Comparison of ENCODE assay signal across 13 cellular contexts in genomic region chr10:26733750-26734568, GRCh38. TPM values are rescaled to one million over a fixed set of nuclear protein-coding genes. Genes with fewer than 3 reads are reported as not detected.
DNase-seq lines count a peak whose midpoint lies in the region; ATAC-seq, FAIRE-seq and TF ChIP-seq lines count a peak whose summit lies in the region.
"Had no signal": no experiment of that assay in that cellular context is flagged by ENCODE, and none has a peak within 500 bp of the region (broad histone marks: within the 10 kb centered on the region; RNA-seq: fewer than 3 reads in every experiment).

No MANE protein-coding gene starts in this region.

- TF ChIP-seq CTCF in bronchial epithelial cell (IDR thresholded peaks at IDR 0.05; ENCODE audit: insufficient read depth, low read length, severe bottlenecking) = no peak
- TF ChIP-seq CTCF in HepG2 (CRISPR knock-in tag; IDR thresholded peaks at IDR 0.05) = peak; percentile 40
- TF ChIP-seq CTCF in stomach (IDR thresholded peaks at IDR 0.05) = no peak

- H3K4me3 Mint-ChIP-seq in effector memory CD8-positive, alpha-beta T cell = no peak overlapping the region
- H3K4me3 Mint-ChIP-seq: activated CD4-positive, alpha-beta T cell treated with anti-CD3 and anti-CD28 coated beads, Interleukin-2, amount 10 ng/mL, durations not matched to agents 7 days and 5 days had no signal

- peak; percentile 3 to 43 for DNase-seq in NCI-H2081 (lab: John Stamatoyannopoulos, UW)
- no peak for DNase-seq in NCI-H2081 treated with DMSO at 0.1 percent for 48 hours (lab: John Stamatoyannopoulos, UW)
- peak; percentile 41 for DNase-seq in bronchial epithelial cell (ENCODE audit: low read depth)
- peak; percentile 97 for DNase-seq in HepG2 (ENCODE audit: low spot score)
- peak; percentile 43 for DNase-seq in stomach
- no peak for DNase-seq in stimulated activated CD4-positive, alpha-beta T cell treated with anti-CD3 and anti-CD28 coated beads, Interleukin-2, amount 100 ng/mL, for 48 hours
- no peak for DNase-seq in H4 (ENCODE audit: low spot score)
- no peak for DNase-seq in effector memory CD8-positive, alpha-beta T cell
- DNase-seq: activated CD4-positive, alpha-beta T cell treated with anti-CD3 and anti-CD28 coated beads, Interleukin-2, amount 10 ng/mL, durations not matched to agents 7 days and 5 days; activated naive CD4-positive, alpha-beta T cell treated with anti-CD3 and anti-CD28 coated beads, Interleukin-2, amount 50 U/mL, for 16 hours had no signal

- peak; percentile 58 to 77; a peak in 3 of 4 replicates for TF ChIP-seq EP300 in HepG2 (IDR thresholded peaks at IDR 0.05; ENCODE audit: low read depth in 2 of 2, low read length in 2 of 2)
- TF ChIP-seq EP300 in HepG2 (CRISPR knock-in tag; IDR thresholded peaks at IDR 0.05; ENCODE audit: borderline replicate concordance) = peak; percentile 44; the same call in 1 of the 2 replicates
- TF ChIP-seq EP300 in stomach (IDR thresholded peaks at IDR 0.05) = no peak

- peaks cover under 1 to 1% of the 10 kb centered on the region in 2 donors for H3K4me1 Mint-ChIP-seq in effector memory CD8-positive, alpha-beta T cell (ENCODE audit: low read depth in 2 of 2)

- H3K27ac ChIP-seq in HepG2 (ENCODE audit: extremely low read length, insufficient read depth, low read length) (peak overlapping the region; percentile 93), stomach (peak overlapping the region in 2 of 5 donors; percentile 10 to 11)
- H3K27ac ChIP-seq: A549 had no signal

- POLR2A ChIA-PET in HepG2 (lab: Yijun Ruan, JAX) = interaction anchor here (1.0 to 1.7 kb wide), 2 partner anchors 8 to 127 kb away, joined by 4 to 5 read pairs; no protein-coding TSS in a partner anchor

- H3K79me2 ChIP-seq in HepG2 (ENCODE audit: insufficient read depth, low read length) = no peaks in the 10 kb centered on the region

- FAIRE-seq in bronchial epithelial cell (lab: Jason Lieb, UNC) (no peak), HepG2 (lab: Jason Lieb, UNC) (peak; percentile 99)
- FAIRE-seq: A549, HTR-8/SVneo, urothelium cell line had no signal

- TF ChIP-seq RAD21 in HepG2 (CRISPR knock-in tag; IDR thresholded peaks at IDR 0.05) = peak; percentile 56; the same call in 1 of the 2 replicates

- no peaks in the 10 kb centered on the region for H4K20me1 ChIP-seq in HepG2 (ENCODE audit: insufficient read depth, low read length)

- no peak overlapping the region for H2AFZ ChIP-seq in HepG2 (ENCODE audit: low read length)

- H3K9ac ChIP-seq in HepG2 (ENCODE audit: insufficient read depth, low read depth, low read length) = peak overlapping the region; percentile 75

- peak; percentile 98 for ATAC-seq in HepG2
- no peak for ATAC-seq in effector memory CD8-positive, alpha-beta T cell (replicated peaks)
- ATAC-seq: A549 had no signal

- no peaks in the 10 kb centered on the region for H3K9me3 Mint-ChIP-seq in effector memory CD8-positive, alpha-beta T cell
- H3K9me3 Mint-ChIP-seq: activated CD4-positive, alpha-beta T cell treated with anti-CD3 and anti-CD28 coated beads, Interleukin-2, amount 10 ng/mL, durations not matched to agents 7 days and 5 days had no signal

- no TSS peak for BruUV-seq in HepG2 (replicated peaks; lab: Mats Ljungman, UMichigan)

- H3K4me2 ChIP-seq in HepG2 (ENCODE audit: low read depth, low read length) = peak overlapping the region; percentile 75
- H3K4me2 ChIP-seq: A549 had no signal

- H3K27ac Mint-ChIP-seq in effector memory CD8-positive, alpha-beta T cell = peak overlapping the region in 1 of 2 donors; percentile 49
- H3K27ac Mint-ChIP-seq: activated CD4-positive, alpha-beta T cell treated with anti-CD3 and anti-CD28 coated beads, Interleukin-2, amount 10 ng/mL, durations not matched to agents 7 days and 5 days had no signal

- H3K36me3 Mint-ChIP-seq in effector memory CD8-positive, alpha-beta T cell (ENCODE audit: insufficient read depth) = peaks cover 13% of the 10 kb centered on the region

- H3K36me3 ChIP-seq in bronchial epithelial cell (ENCODE audit: control insufficient read depth, insufficient read depth, low read length) (peaks cover 2% of the 10 kb centered on the region), HepG2 (replicated peaks in 1 of 2; ENCODE audit: control insufficient read depth in 1 of 2, insufficient read depth in 2 of 2, low read length in 2 of 2) (peaks cover 7 to 26% of the 10 kb centered on the region in 2 experiments; a peak in 3 of 5 replicates), stomach (peaks cover 4 to 68% (median 40%) of the 10 kb centered on the region in 4 donors)

- intact Hi-C loops in HepG2 (cut with micrococcal nuclease; ENCODE audit: unreplicated experiment) = loop anchor here (2.0 kb wide), 1 partner anchor 127 kb away; the partner anchor contains the start of gene ABI1
- intact Hi-C loops in stomach (cut with DNase I; ENCODE audit: low total_unique reads) = no loop called here

- H3K4me3 ChIP-seq in bronchial epithelial cell (ENCODE audit: low read depth, low read length) (no peak overlapping the region), HepG2 (replicated peaks in 1 of 3; ENCODE audit: insufficient read depth in 1 of 3, low read depth in 2 of 3, low read length in 3 of 3) (peak overlapping the region in 2 of 3 experiments; percentile 27 to 43; a peak in 2 of 6 replicates), stomach (no peak overlapping the region)
- H3K4me3 ChIP-seq: A549 had no signal

- WGBS in HepG2 (ENCODE audit: low lambda C conversion rate) = 45% methylated on average over 8 of the region's 14 CpGs
- WGBS in stomach, 5 donors = 51 to 73% (median 57%) methylated on average over 13 to 14 of the region's 14 CpGs

- H3K27me3 Mint-ChIP-seq in effector memory CD8-positive, alpha-beta T cell = no peaks in the 10 kb centered on the region
- H3K27me3 Mint-ChIP-seq: activated CD4-positive, alpha-beta T cell treated with anti-CD3 and anti-CD28 coated beads, Interleukin-2, amount 10 ng/mL, durations not matched to agents 7 days and 5 days had no signal

- in situ Hi-C loops in HepG2 (cut with HindIII; ENCODE audit: extremely low pct_ligation_motif_present, low pct_unique_long_range_greater_than_20kb) = no loop called here

- H3K9me3 ChIP-seq in HepG2 (ENCODE audit: low read length) = no peaks in the 10 kb centered on the region
- H3K9me3 ChIP-seq in stomach = no peaks in the 10 kb centered on the region
- H3K9me3 ChIP-seq: A549 had no signal

- H3K27me3 ChIP-seq in bronchial epithelial cell (ENCODE audit: control insufficient read depth, insufficient read depth, low read length) (no peaks in the 10 kb centered on the region), HepG2 (ENCODE audit: control insufficient read depth in 1 of 2, insufficient read depth in 2 of 2, low read length in 2 of 2) (no peaks in the 10 kb centered on the region), stomach (no peaks in the 10 kb centered on the region)

- TF ChIP-seq POLR2A in HepG2 (IDR thresholded peaks at IDR 0.05; ENCODE audit: insufficient read depth in 1 of 2, low read depth in 2 of 2, low read length in 2 of 2) (peak; percentile 45 to 48; a peak in 3 of 4 replicates), stomach (IDR thresholded peaks at IDR 0.05) (no peak)

- H3K4me1 ChIP-seq in HepG2 (ENCODE audit: insufficient read depth, low read length) = peaks cover 52% of the 10 kb centered on the region
- peaks cover 0 to 14% (median 5%) of the 10 kb centered on the region in 4 donors for H3K4me1 ChIP-seq in stomach

- CTCF ChIA-PET in HepG2 (lab: Yijun Ruan, JAX; ENCODE audit: low intra/inter-chr PET ratio, low total read pairs) = no interaction called here

RNA-seq across cellular contexts. Expression of gene PDSS1, which starts 36.5 kb away (rescaled TPM):
- total RNA-seq in bronchial epithelial cell (6.1 and 6.3 TPM in 2 replicates), HepG2 (2016; rRNA removed; fragmentation: Illumina TruSeq; extraction: Trizol) (19.3 and 23.0 TPM in 2 replicates), stomach (10 to 100 TPM in 1 of 5 donors, 1 to 10 TPM in 3, not detected in 1; 2.5 to 31.9 (median 4.0) TPM)
- 8.9 and 10.4 TPM in 2 replicates for total RNA-seq in HepG2 (2016; cell fraction: cytosol; rRNA removed; fragmentation: Illumina TruSeq; extraction: Trizol; ENCODE audit: low read depth)
- 18.1 and 24.0 TPM in 2 replicates for total RNA-seq in HepG2 (2016; cell fraction: insoluble cytoplasmic fraction; rRNA removed; fragmentation: Illumina TruSeq; extraction: Trizol)
- 13.9 and 14.1 TPM in 2 replicates for total RNA-seq in HepG2 (2016; cell fraction: membrane; rRNA removed; fragmentation: Illumina TruSeq; extraction: Trizol)
- total RNA-seq in HepG2 (2016; cell fraction: nucleus; rRNA removed; fragmentation: Illumina TruSeq; extraction: Trizol) = 18.5 and 18.6 TPM in 2 replicates
- polyA plus RNA-seq in HepG2 (2011; rRNA removed) (14.9 and 18.7 TPM in 2 replicates), stomach (1 to 10 TPM; 6.3 to 8.7 (median 8.2) TPM)
- polyA plus RNA-seq in HepG2 (2011; cell fraction: cytosol; rRNA removed) = 12.4 and 13.6 TPM in 2 replicates
- polyA plus RNA-seq in HepG2 (2011; cell fraction: nucleus; rRNA removed) = 11.2 and 14.0 TPM in 2 replicates
- polyA plus RNA-seq in HepG2 (2012) = 7.2 and 8.5 TPM in 2 replicates
- 7.5 and 8.0 TPM in 2 replicates for polyA plus RNA-seq in HepG2 (2016; cell fraction: cytosol; fragmentation: Illumina TruSeq; extraction: Trizol; ENCODE audit: low read depth)
- 23.8 and 26.4 TPM in 2 replicates for polyA plus RNA-seq in HepG2 (2016; cell fraction: insoluble cytoplasmic fraction; fragmentation: Illumina TruSeq; extraction: Trizol; ENCODE audit: low read depth)
- 11.8 and 11.9 TPM in 2 replicates for polyA plus RNA-seq in HepG2 (2016; cell fraction: membrane; fragmentation: Illumina TruSeq; extraction: Trizol; ENCODE audit: low read depth)
- 30.9 and 33.0 TPM in 2 replicates for polyA plus RNA-seq in HepG2 (2016; cell fraction: nucleus; fragmentation: Illumina TruSeq; extraction: Trizol; ENCODE audit: insufficient read depth, low read depth)
- polyA minus RNA-seq in HepG2 (2011; rRNA and poly(A)+ RNA removed; ENCODE audit: low replicate concordance) = 12.9 and 16.6 TPM in 2 replicates
- 3.7 and 8.4 TPM in 2 replicates for polyA minus RNA-seq in HepG2 (2011; cell fraction: cytosol; rRNA and poly(A)+ RNA removed)
- polyA minus RNA-seq in HepG2 (2011; cell fraction: nucleus; rRNA and poly(A)+ RNA removed) = 16.9 and 20.2 TPM in 2 replicates
- total RNA-seq in H4 (2014; rRNA removed; shearing (Covaris generic)) = 10.1 and 11.8 TPM in 2 replicates

Comparison
In these comparisons a context has a peak if more than half of its experiments do, and no peak if none do; other contexts are left out.
1. DNase-seq: peak in NCI-H2081 (2 of 2), bronchial epithelial cell (single experiment), HepG2 (single experiment) and stomach (single experiment); none in NCI-H2081 treated with DMSO at 0.1 percent for 48 hours (single experiment), stimulated activated CD4-positive, alpha-beta T cell treated with anti-CD3 and anti-CD28 coated beads, Interleukin-2, amount 100 ng/mL, for 48 hours (0 of 2), H4 (single experiment) and effector memory CD8-positive, alpha-beta T cell (0 of 3).
2. H3K4me3 ChIP-seq: peak in HepG2 (2 of 3); none in bronchial epithelial cell (single experiment) and stomach (0 of 4).
3. POLR2A ChIP-seq: peak in HepG2 (2 of 2); none in stomach (0 of 4).